In genomic region chr1:113758631-113759340, GRCh38 we compare ENCODE assay signal across 8 cellular contexts. TPM values are rescaled to one million over a fixed set of nuclear protein-coding genes. Genes with fewer than 3 reads are reported as not detected.
DNase-seq lines count a peak whose midpoint lies in the region; ATAC-seq and TF ChIP-seq lines count a peak whose summit lies in the region.

No MANE protein-coding gene starts in this region.

- peak overlapping the region; percentile 99 for H3K27ac Mint-ChIP-seq in activated CD8-positive, alpha-beta T cell treated with anti-CD3 and anti-CD28 coated beads for 36 hours

- H3K27me3 Mint-ChIP-seq in activated CD8-positive, alpha-beta T cell treated with anti-CD3 and anti-CD28 coated beads for 36 hours = no peaks in the 10 kb centered on the region

- intact Hi-C loops in activated CD8-positive, alpha-beta T cell treated with anti-CD3 and anti-CD28 coated beads for 36 hours (cut with micrococcal nuclease) = loop anchor here (2.0 kb wide), 1 partner anchor 54 kb away; the partner anchor contains the start of gene RSBN1

- H3K4me3 Mint-ChIP-seq in activated CD8-positive, alpha-beta T cell treated with anti-CD3 and anti-CD28 coated beads for 36 hours = peak overlapping the region; percentile 93

- no peaks in the 10 kb centered on the region for H3K36me3 ChIP-seq in effector memory CD4-positive, alpha-beta T cell (ENCODE audit: control insufficient read depth, insufficient read depth, low read length)

- no peaks in the 10 kb centered on the region for H3K9me3 Mint-ChIP-seq in activated CD8-positive, alpha-beta T cell treated with anti-CD3 and anti-CD28 coated beads for 36 hours

- H3K4me3 ChIP-seq in AG04450 (ENCODE audit: low read depth, low read length) = peak overlapping the region; percentile 76
- peak overlapping the region; percentile 92 for H3K4me3 ChIP-seq in effector memory CD4-positive, alpha-beta T cell (ENCODE audit: insufficient read depth, low read depth, low read length, poor library complexity, severe bottlenecking)

- peaks cover 17% of the 10 kb centered on the region for H3K36me3 Mint-ChIP-seq in activated CD8-positive, alpha-beta T cell treated with anti-CD3 and anti-CD28 coated beads for 36 hours (ENCODE audit: low read depth)

- DNase-seq in AG04450 (ENCODE audit: low read depth, low spot score) (no peak), NCI-H345 (lab: John Stamatoyannopoulos, UW) (peak; percentile 58), lung microvascular endothelial cell (ENCODE audit: low read depth in 2 of 2) (peak; percentile 42 to 51)
- peak; percentile 68 for DNase-seq in activated CD8-positive, alpha-beta T cell treated with anti-CD3 and anti-CD28 coated beads for 36 hours
- peak; percentile 38 to 59 (median 39) for DNase-seq in effector memory CD4-positive, alpha-beta T cell
- DNase-seq in stimulated activated CD8-positive, alpha-beta memory T cell treated with anti-CD3 and anti-CD28 coated beads, Interleukin-15, amount 100 ng/mL, for 1 hour (ENCODE audit: low read depth) = peak; percentile 20

- POLR2A ChIA-PET in AG04450 (lab: Yijun Ruan, JAX) = interaction anchor here (0.7 to 2.2 kb wide), 7 partner anchors 14 to 1149 kb away, joined by 4 to 19 read pairs (median 7); partner anchors contain the start of gene RSBN1
- POLR2A ChIA-PET in activated CD8-positive, alpha-beta T cell treated with anti-CD3 and anti-CD28 coated beads for 36 hours (lab: Charles Lee) = interaction anchor here (0.6 to 3.2 kb wide), 10 partner anchors 10 to 643 kb away, joined by 3 to 13 read pairs (median 4); no protein-coding TSS in a partner anchor

- H3K4me1 Mint-ChIP-seq in activated CD8-positive, alpha-beta T cell treated with anti-CD3 and anti-CD28 coated beads for 36 hours (ENCODE audit: low read depth) = peaks cover 24% of the 10 kb centered on the region

- peaks cover 11% of the 10 kb centered on the region for H3K4me1 ChIP-seq in effector memory CD4-positive, alpha-beta T cell (ENCODE audit: control insufficient read depth, insufficient read depth, low read length, poor library complexity, severe bottlenecking)

- H3K27me3 ChIP-seq in AG04450 (ENCODE audit: control insufficient read depth, insufficient read depth, low read length) = no peaks in the 10 kb centered on the region
- H3K27me3 ChIP-seq in effector memory CD4-positive, alpha-beta T cell (replicated peaks; ENCODE audit: control insufficient read depth, insufficient read depth, low read length, poor library complexity, severe bottlenecking) = no peaks in the 10 kb centered on the region

- CTCF ChIA-PET in AG04450 (lab: Charles Lee) = interaction anchor here (0.6 to 1.3 kb wide), 8 partner anchors 50 to 686 kb away, joined by 3 to 6 read pairs (median 4); partner anchors contain the start of gene LRIG2
- CTCF ChIA-PET in activated CD8-positive, alpha-beta T cell treated with anti-CD3 and anti-CD28 coated beads for 36 hours (lab: Charles Lee) = interaction anchor here (1.2 to 2.3 kb wide), 5 partner anchors 10 to 53 kb away, joined by 3 to 9 read pairs (median 3); partner anchors contain the start of gene RSBN1

- no peaks in the 10 kb centered on the region for H3K9me3 ChIP-seq in AG04450 (ENCODE audit: control insufficient read depth, insufficient read depth, low read length)
- H3K9me3 ChIP-seq in effector memory CD4-positive, alpha-beta T cell (ENCODE audit: control insufficient read depth, low read length) = no peaks in the 10 kb centered on the region

- peak overlapping the region; percentile 95 for H3K27ac ChIP-seq in AG04450 (ENCODE audit: low read depth, low read length)
- peak overlapping the region; percentile 81 for H3K27ac ChIP-seq in effector memory CD4-positive, alpha-beta T cell (ENCODE audit: insufficient read depth, low read length, poor library complexity, severe bottlenecking)

- TF ChIP-seq CTCF in AG04450 (IDR thresholded peaks at IDR 0.05; ENCODE audit: low read depth, low read length) = no peak
- no peak for TF ChIP-seq CTCF in activated CD8-positive, alpha-beta T cell treated with anti-CD3 and anti-CD28 coated beads for 36 hours (IDR thresholded peaks at IDR 0.05)

- ATAC-seq in GM18519 (IDR thresholded peaks at IDR 0.05; ENCODE audit: low FRiP score, unreplicated experiment) (peak; percentile 45), HG03045 (IDR thresholded peaks at IDR 0.05; ENCODE audit: unreplicated experiment) (peak; percentile 67)
- ATAC-seq in activated CD8-positive, alpha-beta T cell treated with anti-CD3 and anti-CD28 coated beads for 36 hours = peak; percentile 57

RNA-seq across cellular contexts. Expression of gene PHTF1, which starts 0.5 kb away (rescaled TPM):
- polyA plus RNA-seq in AG04450 (2011; rRNA removed) = 15.0 and 18.0 TPM in 2 replicates
- polyA minus RNA-seq in AG04450 (2011; rRNA and poly(A)+ RNA removed) = 15.9 and 18.2 TPM in 2 replicates
- total RNA-seq in activated CD8-positive, alpha-beta T cell treated with anti-CD3 and anti-CD28 coated beads for 36 hours = 10 to 100 TPM; 13.1 to 14.4 TPM
- total RNA-seq in lung microvascular endothelial cell = 25.9 and 34.7 TPM in 2 replicates

RNA-seq across cellular contexts. Expression of gene RSBN1, which starts 53.5 kb away (rescaled TPM):
- 6.3 and 12.2 TPM in 2 replicates for polyA plus RNA-seq in AG04450 (2011; rRNA removed)
- 12.0 and 26.6 TPM in 2 replicates for polyA minus RNA-seq in AG04450 (2011; rRNA and poly(A)+ RNA removed)
- total RNA-seq in activated CD8-positive, alpha-beta T cell treated with anti-CD3 and anti-CD28 coated beads for 36 hours = 10 to 100 TPM; 25.6 to 28.3 TPM
- total RNA-seq in lung microvascular endothelial cell = 5.7 and 9.7 TPM in 2 replicates
